Comparison of ENCODE assay signal across 1 cellular context in the genomic region with DNA sequence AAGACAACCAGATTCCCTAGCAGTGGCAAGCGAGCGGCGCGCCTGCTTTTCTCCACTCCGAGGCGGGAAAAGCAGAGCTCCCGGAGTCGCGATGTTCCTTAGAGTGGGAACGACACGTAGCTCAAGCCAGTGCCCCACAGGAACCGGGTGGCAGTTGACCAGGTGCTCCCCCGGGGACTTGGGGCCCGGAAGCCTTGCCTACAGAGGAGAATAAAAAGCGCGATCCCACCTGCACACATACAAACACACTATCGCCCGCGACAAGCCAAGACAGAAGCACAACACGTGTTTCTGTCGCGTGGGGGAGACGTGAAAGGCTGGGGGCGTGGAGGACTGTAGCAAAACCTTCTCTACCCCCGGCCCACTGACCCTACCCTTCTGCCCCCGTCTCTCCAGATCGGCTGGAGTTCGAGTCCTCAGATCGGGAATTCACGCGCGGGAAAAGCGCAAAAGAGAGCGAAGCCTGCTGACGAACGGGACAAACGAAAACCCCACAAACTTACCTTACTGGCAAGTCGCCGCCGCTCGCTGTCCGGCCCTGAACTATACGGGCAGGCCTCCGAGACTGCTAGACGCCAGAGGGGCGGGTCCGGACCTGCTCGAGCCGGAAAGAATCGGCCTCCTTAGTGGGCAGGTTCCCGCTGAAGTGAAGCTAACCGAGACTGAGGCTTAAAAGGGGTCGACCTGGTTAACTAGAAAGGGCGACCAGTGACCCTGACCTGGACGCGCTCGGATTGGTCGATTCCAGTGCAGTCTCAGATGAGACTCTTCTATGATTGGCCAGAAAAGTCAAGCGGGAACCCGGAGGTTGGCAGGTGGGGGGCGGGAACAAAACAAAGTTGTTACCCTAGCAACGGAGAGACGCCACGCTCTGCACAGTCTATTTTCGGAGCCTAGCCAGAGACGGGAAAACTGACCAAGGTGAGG.
TF ChIP-seq lines count a peak whose summit lies in the region.

A gene (plus strand): TSS at position 842 of the 927 bp plus-strand sequence. CDS start 6,265 bp downstream, outside the sequence.
A gene with protein sequence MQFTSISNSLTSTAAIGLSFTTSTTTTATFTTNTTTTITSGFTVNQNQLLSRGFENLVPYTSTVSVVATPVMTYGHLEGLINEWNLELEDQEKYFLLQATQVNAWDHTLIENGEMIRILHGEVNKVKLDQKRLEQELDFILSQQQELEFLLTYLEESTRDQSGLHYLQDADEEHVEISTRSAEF (minus strand): TSS at position 664 of the 927 bp plus-strand sequence. CDS start 31,287 bp downstream, outside the sequence.

TF ChIP-seq in HEK293, 187 proteins besides CTCF, POLR2A, EP300 and RAD21 (continued from another document and continues in another):
- TF ChIP-seq, protein P1, sequence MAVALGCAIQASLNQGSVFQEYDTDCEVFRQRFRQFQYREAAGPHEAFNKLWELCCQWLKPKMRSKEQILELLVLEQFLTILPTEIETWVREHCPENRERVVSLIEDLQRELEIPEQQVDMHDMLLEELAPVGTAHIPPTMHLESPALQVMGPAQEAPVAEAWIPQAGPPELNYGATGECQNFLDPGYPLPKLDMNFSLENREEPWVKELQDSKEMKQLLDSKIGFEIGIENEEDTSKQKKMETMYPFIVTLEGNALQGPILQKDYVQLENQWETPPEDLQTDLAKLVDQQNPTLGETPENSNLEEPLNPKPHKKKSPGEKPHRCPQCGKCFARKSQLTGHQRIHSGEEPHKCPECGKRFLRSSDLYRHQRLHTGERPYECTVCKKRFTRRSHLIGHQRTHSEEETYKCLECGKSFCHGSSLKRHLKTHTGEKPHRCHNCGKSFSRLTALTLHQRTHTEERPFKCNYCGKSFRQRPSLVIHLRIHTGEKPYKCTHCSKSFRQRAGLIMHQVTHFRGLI (tag by site-specific recombination; IDR thresholded peaks at IDR 0.05): no peak
- TF ChIP-seq ZNF157 (tag by site-specific recombination; IDR thresholded peaks at IDR 0.05) (no peak), ZSCAN30 (tag by site-specific recombination; IDR thresholded peaks at IDR 0.05) (no peak), ZNF501 (tag by site-specific recombination; IDR thresholded peaks at IDR 0.05) (no peak), ZNF792 (tag by site-specific recombination; IDR thresholded peaks at IDR 0.05) (no peak), RBAK (tag by site-specific recombination; IDR thresholded peaks at IDR 0.05) (no peak), ZNF777 (tag by site-specific recombination; IDR thresholded peaks at IDR 0.05; ENCODE audit: borderline replicate concordance) (no peak), HOXA7 (CRISPR knock-in tag; IDR thresholded peaks at IDR 0.05; ENCODE audit: borderline replicate concordance) (no peak), SALL2 (tag by site-specific recombination; IDR thresholded peaks at IDR 0.05; ENCODE audit: borderline replicate concordance) (no peak), ZNF132 (tag by site-specific recombination; IDR thresholded peaks at IDR 0.05; ENCODE audit: borderline replicate concordance) (no peak), MZF1 (tag by site-specific recombination; IDR thresholded peaks at IDR 0.05; ENCODE audit: borderline replicate concordance) (no peak), TCF7L2 (IDR thresholded peaks at IDR 0.05; ENCODE audit: borderline replicate concordance, low read depth, low read length) (no peak), ZIC2 (tag by site-specific recombination; IDR thresholded peaks at IDR 0.05) (no peak), ZNF138 (tag by site-specific recombination; IDR thresholded peaks at IDR 0.05; ENCODE audit: borderline replicate concordance) (no peak), ZBTB21 (tag by site-specific recombination; IDR thresholded peaks at IDR 0.05) (no peak), KLF16 (tag by site-specific recombination; IDR thresholded peaks at IDR 0.05) (peak; percentile 43), BCL11B (tag by site-specific recombination; IDR thresholded peaks at IDR 0.05; ENCODE audit: low read depth) (no peak), ZSCAN23 (tag by site-specific recombination; IDR thresholded peaks at IDR 0.05) (no peak), GFI1B (tag by site-specific recombination; IDR thresholded peaks at IDR 0.05) (no peak), ZNF776 (tag by site-specific recombination; IDR thresholded peaks at IDR 0.05; ENCODE audit: borderline replicate concordance) (no peak), ZNF302 (tag by site-specific recombination; IDR thresholded peaks at IDR 0.05; ENCODE audit: low read depth) (no peak), GLIS1 (tag by site-specific recombination; IDR thresholded peaks at IDR 0.05) (no peak), ZNF184 (tag by site-specific recombination; IDR thresholded peaks at IDR 0.05) (no peak), ZNF214 (tag by site-specific recombination; IDR thresholded peaks at IDR 0.05; ENCODE audit: borderline replicate concordance) (no peak), KLF7 (tag by site-specific recombination; IDR thresholded peaks at IDR 0.05; ENCODE audit: borderline replicate concordance) (no peak), ZNF121 (tag by site-specific recombination; IDR thresholded peaks at IDR 0.05) (no peak), IKZF3 (tag by site-specific recombination; IDR thresholded peaks at IDR 0.05) (no peak), ZNF146 (tag by site-specific recombination; IDR thresholded peaks at IDR 0.05) (no peak), ZNF433 (tag by site-specific recombination; IDR thresholded peaks at IDR 0.05; ENCODE audit: low read depth) (no peak), ZBTB48 (tag by site-specific recombination; IDR thresholded peaks at IDR 0.05) (no peak), ZNF623 (tag by site-specific recombination; IDR thresholded peaks at IDR 0.05) (no peak), WT1 (tag by site-specific recombination; IDR thresholded peaks at IDR 0.05) (no peak), ZNF416 (tag by site-specific recombination; IDR thresholded peaks at IDR 0.05) (no peak), KLF1 (tag by site-specific recombination; IDR thresholded peaks at IDR 0.05) (no peak), ZNF785 (tag by site-specific recombination; IDR thresholded peaks at IDR 0.05) (no peak), ZNF521 (tag by site-specific recombination; IDR thresholded peaks at IDR 0.05) (no peak), ZNF621 (tag by site-specific recombination; IDR thresholded peaks at IDR 0.05) (no peak)
- TF ChIP-seq, protein P2, sequence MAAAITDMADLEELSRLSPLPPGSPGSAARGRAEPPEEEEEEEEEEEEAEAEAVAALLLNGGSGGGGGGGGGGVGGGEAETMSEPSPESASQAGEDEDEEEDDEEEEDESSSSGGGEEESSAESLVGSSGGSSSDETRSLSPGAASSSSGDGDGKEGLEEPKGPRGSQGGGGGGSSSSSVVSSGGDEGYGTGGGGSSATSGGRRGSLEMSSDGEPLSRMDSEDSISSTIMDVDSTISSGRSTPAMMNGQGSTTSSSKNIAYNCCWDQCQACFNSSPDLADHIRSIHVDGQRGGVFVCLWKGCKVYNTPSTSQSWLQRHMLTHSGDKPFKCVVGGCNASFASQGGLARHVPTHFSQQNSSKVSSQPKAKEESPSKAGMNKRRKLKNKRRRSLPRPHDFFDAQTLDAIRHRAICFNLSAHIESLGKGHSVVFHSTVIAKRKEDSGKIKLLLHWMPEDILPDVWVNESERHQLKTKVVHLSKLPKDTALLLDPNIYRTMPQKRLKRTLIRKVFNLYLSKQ (tag by site-specific recombination; IDR thresholded peaks at IDR 0.05; ENCODE audit: borderline replicate concordance): no peak
- TF ChIP-seq, protein P3, sequence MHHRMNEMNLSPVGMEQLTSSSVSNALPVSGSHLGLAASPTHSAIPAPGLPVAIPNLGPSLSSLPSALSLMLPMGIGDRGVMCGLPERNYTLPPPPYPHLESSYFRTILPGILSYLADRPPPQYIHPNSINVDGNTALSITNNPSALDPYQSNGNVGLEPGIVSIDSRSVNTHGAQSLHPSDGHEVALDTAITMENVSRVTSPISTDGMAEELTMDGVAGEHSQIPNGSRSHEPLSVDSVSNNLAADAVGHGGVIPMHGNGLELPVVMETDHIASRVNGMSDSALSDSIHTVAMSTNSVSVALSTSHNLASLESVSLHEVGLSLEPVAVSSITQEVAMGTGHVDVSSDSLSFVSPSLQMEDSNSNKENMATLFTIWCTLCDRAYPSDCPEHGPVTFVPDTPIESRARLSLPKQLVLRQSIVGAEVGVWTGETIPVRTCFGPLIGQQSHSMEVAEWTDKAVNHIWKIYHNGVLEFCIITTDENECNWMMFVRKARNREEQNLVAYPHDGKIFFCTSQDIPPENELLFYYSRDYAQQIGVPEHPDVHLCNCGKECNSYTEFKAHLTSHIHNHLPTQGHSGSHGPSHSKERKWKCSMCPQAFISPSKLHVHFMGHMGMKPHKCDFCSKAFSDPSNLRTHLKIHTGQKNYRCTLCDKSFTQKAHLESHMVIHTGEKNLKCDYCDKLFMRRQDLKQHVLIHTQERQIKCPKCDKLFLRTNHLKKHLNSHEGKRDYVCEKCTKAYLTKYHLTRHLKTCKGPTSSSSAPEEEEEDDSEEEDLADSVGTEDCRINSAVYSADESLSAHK (tag by site-specific recombination; IDR thresholded peaks at IDR 0.05): no peak
- TF ChIP-seq, protein P4, sequence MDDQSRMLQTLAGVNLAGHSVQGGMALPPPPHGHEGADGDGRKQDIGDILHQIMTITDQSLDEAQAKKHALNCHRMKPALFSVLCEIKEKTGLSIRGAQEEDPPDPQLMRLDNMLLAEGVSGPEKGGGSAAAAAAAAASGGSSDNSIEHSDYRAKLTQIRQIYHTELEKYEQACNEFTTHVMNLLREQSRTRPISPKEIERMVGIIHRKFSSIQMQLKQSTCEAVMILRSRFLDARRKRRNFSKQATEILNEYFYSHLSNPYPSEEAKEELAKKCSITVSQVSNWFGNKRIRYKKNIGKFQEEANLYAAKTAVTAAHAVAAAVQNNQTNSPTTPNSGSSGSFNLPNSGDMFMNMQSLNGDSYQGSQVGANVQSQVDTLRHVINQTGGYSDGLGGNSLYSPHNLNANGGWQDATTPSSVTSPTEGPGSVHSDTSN (CRISPR knock-in tag; IDR thresholded peaks at IDR 0.05): no peak
- TF ChIP-seq, protein P5, sequence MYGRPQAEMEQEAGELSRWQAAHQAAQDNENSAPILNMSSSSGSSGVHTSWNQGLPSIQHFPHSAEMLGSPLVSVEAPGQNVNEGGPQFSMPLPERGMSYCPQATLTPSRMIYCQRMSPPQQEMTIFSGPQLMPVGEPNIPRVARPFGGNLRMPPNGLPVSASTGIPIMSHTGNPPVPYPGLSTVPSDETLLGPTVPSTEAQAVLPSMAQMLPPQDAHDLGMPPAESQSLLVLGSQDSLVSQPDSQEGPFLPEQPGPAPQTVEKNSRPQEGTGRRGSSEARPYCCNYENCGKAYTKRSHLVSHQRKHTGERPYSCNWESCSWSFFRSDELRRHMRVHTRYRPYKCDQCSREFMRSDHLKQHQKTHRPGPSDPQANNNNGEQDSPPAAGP (tag by site-specific recombination; IDR thresholded peaks at IDR 0.05): no peak
- TF ChIP-seq, protein P6, sequence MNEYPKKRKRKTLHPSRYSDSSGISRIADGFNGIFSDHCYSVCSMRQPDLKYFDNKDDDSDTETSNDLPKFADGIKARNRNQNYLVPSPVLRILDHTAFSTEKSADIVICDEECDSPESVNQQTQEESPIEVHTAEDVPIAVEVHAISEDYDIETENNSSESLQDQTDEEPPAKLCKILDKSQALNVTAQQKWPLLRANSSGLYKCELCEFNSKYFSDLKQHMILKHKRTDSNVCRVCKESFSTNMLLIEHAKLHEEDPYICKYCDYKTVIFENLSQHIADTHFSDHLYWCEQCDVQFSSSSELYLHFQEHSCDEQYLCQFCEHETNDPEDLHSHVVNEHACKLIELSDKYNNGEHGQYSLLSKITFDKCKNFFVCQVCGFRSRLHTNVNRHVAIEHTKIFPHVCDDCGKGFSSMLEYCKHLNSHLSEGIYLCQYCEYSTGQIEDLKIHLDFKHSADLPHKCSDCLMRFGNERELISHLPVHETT (tag by site-specific recombination; IDR thresholded peaks at IDR 0.05): no peak
- TF ChIP-seq, protein P7, sequence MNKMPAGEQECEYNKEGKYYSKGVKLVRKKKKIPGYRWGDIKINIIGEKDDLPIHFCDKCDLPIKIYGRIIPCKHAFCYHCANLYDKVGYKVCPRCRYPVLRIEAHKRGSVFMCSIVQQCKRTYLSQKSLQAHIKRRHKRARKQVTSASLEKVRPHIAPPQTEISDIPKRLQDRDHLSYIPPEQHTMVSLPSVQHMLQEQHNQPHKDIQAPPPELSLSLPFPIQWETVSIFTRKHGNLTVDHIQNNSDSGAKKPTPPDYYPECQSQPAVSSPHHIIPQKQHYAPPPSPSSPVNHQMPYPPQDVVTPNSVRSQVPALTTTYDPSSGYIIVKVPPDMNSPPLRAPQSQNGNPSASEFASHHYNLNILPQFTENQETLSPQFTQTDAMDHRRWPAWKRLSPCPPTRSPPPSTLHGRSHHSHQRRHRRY (tag by site-specific recombination; IDR thresholded peaks at IDR 0.05): no peak
- TF ChIP-seq, protein P8, sequence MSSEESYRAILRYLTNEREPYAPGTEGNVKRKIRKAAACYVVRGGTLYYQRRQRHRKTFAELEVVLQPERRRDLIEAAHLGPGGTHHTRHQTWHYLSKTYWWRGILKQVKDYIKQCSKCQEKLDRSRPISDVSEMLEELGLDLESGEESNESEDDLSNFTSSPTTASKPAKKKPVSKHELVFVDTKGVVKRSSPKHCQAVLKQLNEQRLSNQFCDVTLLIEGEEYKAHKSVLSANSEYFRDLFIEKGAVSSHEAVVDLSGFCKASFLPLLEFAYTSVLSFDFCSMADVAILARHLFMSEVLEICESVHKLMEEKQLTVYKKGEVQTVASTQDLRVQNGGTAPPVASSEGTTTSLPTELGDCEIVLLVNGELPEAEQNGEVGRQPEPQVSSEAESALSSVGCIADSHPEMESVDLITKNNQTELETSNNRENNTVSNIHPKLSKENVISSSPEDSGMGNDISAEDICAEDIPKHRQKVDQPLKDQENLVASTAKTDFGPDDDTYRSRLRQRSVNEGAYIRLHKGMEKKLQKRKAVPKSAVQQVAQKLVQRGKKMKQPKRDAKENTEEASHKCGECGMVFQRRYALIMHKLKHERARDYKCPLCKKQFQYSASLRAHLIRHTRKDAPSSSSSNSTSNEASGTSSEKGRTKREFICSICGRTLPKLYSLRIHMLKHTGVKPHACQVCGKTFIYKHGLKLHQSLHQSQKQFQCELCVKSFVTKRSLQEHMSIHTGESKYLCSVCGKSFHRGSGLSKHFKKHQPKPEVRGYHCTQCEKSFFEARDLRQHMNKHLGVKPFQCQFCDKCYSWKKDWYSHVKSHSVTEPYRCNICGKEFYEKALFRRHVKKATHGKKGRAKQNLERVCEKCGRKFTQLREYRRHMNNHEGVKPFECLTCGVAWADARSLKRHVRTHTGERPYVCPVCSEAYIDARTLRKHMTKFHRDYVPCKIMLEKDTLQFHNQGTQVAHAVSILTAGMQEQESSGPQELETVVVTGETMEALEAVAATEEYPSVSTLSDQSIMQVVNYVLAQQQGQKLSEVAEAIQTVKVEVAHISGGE (tag by site-specific recombination; conservative IDR thresholded peaks at IDR 0.05; ENCODE audit: low read depth): no peak
- TF ChIP-seq, protein P9, sequence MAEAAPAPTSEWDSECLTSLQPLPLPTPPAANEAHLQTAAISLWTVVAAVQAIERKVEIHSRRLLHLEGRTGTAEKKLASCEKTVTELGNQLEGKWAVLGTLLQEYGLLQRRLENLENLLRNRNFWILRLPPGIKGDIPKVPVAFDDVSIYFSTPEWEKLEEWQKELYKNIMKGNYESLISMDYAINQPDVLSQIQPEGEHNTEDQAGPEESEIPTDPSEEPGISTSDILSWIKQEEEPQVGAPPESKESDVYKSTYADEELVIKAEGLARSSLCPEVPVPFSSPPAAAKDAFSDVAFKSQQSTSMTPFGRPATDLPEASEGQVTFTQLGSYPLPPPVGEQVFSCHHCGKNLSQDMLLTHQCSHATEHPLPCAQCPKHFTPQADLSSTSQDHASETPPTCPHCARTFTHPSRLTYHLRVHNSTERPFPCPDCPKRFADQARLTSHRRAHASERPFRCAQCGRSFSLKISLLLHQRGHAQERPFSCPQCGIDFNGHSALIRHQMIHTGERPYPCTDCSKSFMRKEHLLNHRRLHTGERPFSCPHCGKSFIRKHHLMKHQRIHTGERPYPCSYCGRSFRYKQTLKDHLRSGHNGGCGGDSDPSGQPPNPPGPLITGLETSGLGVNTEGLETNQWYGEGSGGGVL (tag by site-specific recombination; IDR thresholded peaks at IDR 0.05): no peak
